In the genomic region with DNA sequence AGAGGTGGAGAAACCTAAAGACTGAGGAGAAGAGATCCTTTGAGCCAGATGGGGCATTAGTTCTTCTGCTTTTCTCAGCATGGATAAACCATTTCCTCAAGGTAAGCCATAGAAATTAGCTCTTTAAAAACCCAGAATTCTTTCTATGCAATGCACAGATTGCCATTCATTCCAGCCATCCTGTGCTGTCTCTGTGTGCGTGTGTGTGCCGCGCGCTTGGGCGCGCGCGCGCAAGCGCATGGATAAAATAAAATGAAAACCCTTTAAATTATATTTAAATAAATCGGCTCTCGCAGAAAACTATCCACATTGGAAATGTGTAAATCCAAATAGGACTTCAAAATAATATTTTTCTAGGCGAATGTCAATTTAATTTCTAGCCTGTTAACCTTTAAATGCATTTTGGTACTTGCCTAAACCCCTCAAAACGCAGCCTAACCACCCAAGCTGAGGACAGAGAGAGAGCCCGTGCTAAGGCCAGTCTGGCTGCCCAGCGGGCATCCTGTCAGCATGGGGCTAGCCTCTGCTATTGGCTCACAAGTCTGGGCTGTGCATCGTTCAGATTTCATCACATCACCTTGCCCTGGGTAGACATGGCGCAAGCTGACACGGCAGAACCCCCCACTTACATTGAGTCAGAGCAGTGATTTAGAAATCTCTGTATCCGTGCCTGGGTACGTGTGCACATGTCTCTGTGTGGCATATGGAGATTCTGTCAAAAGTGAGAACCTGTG, we compare ENCODE assay signal across 8 cellular contexts.
DNase-seq lines count a peak whose midpoint lies in the region; ATAC-seq and TF ChIP-seq lines count a peak whose summit lies in the region.

No MANE protein-coding gene starts in this region.

- peaks cover 70% of the 10 kb centered on the region for H3K9me3 Mint-ChIP-seq in GM23338

- TF ChIP-seq CTCF in GM23338 (conservative IDR thresholded peaks at IDR 0.05; ENCODE audit: low read depth in 2 of 2): no peak
- TF ChIP-seq CTCF in WERI-Rb-1 (IDR thresholded peaks at IDR 0.05; ENCODE audit: low read depth, low read length): no peak
- no peak for TF ChIP-seq CTCF in BE2C (IDR thresholded peaks at IDR 0.05; ENCODE audit: low read depth, low read length)

- peak overlapping the region; percentile 70; the same call in 1 of the 2 replicates for H2AFZ ChIP-seq in GM23338

- H3K27me3 ChIP-seq in GM23338 (ENCODE audit: insufficient read depth) (no peaks in the 10 kb centered on the region), WERI-Rb-1 (ENCODE audit: insufficient read depth, low read depth, severe bottlenecking) (no peaks in the 10 kb centered on the region), BE2C (no peaks in the 10 kb centered on the region)

- no peaks in the 10 kb centered on the region for H3K9me2 ChIP-seq in GM23338 (ENCODE audit: insufficient read depth)

- H3K4me3 Mint-ChIP-seq in GM23338: peak overlapping the region; percentile 85

- no peak overlapping the region for H3K27ac ChIP-seq in GM23338 (ENCODE audit: low read depth)
- peak overlapping the region; percentile 45 for H3K27ac ChIP-seq in WERI-Rb-1

- 0 out of 2 replicates have a peak, but pooled peaks cover 6% of the 10 kb centered on the region for H3K36me3 ChIP-seq in GM23338 (ENCODE audit: insufficient read depth)
- no peaks in the 10 kb centered on the region for H3K36me3 ChIP-seq in WERI-Rb-1
- no peaks in the 10 kb centered on the region for H3K36me3 ChIP-seq in BE2C

- H3K36me3 Mint-ChIP-seq in GM23338 (ENCODE audit: low read depth): 0 out of 3 replicates have a peak, but pooled peaks cover 3% of the 10 kb centered on the region

- H4K20me1 ChIP-seq in GM23338 (replicated peaks; ENCODE audit: insufficient read depth): no peaks in the 10 kb centered on the region

- peak overlapping the region; percentile 79 for H3K4me2 ChIP-seq in GM23338

- H3K4me3 ChIP-seq in GM23338: peak overlapping the region; percentile 64
- peak overlapping the region; percentile 64 for H3K4me3 ChIP-seq in WERI-Rb-1 (ENCODE audit: low read depth, low read length)
- peak overlapping the region; percentile 57 for H3K4me3 ChIP-seq in skeletal muscle cell (ENCODE audit: low read depth, low read length)
- H3K4me3 ChIP-seq in BE2C (ENCODE audit: low read depth, low read length): no peak overlapping the region

- no peaks in the 10 kb centered on the region for H3F3A ChIP-seq in GM23338 (replicated peaks; ENCODE audit: low read depth)

- peaks cover 31% of the 10 kb centered on the region; the same call in 2 of the 3 replicates for H3K4me1 Mint-ChIP-seq in GM23338

- H3K27me3 Mint-ChIP-seq in GM23338 (ENCODE audit: insufficient read depth, low read depth, poor library complexity): peaks cover 3% of the 10 kb centered on the region

- DNase-seq in GM23338 (ENCODE audit: low spot score): no peak
- DNase-seq in WERI-Rb-1: peak; percentile 13
- DNase-seq in glomerular visceral epithelial cell (ENCODE audit: extremely low spot score): peak; percentile 3
- peak; percentile 66 for DNase-seq in skeletal muscle cell (ENCODE audit: low read depth)
- DNase-seq in BE2C: no peak
- no peak for DNase-seq in globus pallidus (ENCODE audit: low spot score)
- no peak for DNase-seq in SHP77 (lab: John Stamatoyannopoulos, UW)

- peak; percentile 38 for ATAC-seq in GM23338
- ATAC-seq in HG02973 (IDR thresholded peaks at IDR 0.05; ENCODE audit: unreplicated experiment): no peak

- H3K27ac Mint-ChIP-seq in GM23338: no peak overlapping the region

- H3K4me1 ChIP-seq in GM23338 (ENCODE audit: insufficient read depth): peaks cover 35% of the 10 kb centered on the region
- H3K4me1 ChIP-seq in BE2C: no peaks in the 10 kb centered on the region

- no peaks in the 10 kb centered on the region for H3K79me2 ChIP-seq in GM23338 (replicated peaks; ENCODE audit: insufficient read depth)

- no peaks in the 10 kb centered on the region for H3K9me3 ChIP-seq in WERI-Rb-1 (ENCODE audit: severe bottlenecking)
- H3K9me3 ChIP-seq in BE2C: no peaks in the 10 kb centered on the region

TF ChIP-seq in GM23338, 12 proteins besides CTCF, POLR2A, EP300 and RAD21:
- TF ChIP-seq, protein P1, sequence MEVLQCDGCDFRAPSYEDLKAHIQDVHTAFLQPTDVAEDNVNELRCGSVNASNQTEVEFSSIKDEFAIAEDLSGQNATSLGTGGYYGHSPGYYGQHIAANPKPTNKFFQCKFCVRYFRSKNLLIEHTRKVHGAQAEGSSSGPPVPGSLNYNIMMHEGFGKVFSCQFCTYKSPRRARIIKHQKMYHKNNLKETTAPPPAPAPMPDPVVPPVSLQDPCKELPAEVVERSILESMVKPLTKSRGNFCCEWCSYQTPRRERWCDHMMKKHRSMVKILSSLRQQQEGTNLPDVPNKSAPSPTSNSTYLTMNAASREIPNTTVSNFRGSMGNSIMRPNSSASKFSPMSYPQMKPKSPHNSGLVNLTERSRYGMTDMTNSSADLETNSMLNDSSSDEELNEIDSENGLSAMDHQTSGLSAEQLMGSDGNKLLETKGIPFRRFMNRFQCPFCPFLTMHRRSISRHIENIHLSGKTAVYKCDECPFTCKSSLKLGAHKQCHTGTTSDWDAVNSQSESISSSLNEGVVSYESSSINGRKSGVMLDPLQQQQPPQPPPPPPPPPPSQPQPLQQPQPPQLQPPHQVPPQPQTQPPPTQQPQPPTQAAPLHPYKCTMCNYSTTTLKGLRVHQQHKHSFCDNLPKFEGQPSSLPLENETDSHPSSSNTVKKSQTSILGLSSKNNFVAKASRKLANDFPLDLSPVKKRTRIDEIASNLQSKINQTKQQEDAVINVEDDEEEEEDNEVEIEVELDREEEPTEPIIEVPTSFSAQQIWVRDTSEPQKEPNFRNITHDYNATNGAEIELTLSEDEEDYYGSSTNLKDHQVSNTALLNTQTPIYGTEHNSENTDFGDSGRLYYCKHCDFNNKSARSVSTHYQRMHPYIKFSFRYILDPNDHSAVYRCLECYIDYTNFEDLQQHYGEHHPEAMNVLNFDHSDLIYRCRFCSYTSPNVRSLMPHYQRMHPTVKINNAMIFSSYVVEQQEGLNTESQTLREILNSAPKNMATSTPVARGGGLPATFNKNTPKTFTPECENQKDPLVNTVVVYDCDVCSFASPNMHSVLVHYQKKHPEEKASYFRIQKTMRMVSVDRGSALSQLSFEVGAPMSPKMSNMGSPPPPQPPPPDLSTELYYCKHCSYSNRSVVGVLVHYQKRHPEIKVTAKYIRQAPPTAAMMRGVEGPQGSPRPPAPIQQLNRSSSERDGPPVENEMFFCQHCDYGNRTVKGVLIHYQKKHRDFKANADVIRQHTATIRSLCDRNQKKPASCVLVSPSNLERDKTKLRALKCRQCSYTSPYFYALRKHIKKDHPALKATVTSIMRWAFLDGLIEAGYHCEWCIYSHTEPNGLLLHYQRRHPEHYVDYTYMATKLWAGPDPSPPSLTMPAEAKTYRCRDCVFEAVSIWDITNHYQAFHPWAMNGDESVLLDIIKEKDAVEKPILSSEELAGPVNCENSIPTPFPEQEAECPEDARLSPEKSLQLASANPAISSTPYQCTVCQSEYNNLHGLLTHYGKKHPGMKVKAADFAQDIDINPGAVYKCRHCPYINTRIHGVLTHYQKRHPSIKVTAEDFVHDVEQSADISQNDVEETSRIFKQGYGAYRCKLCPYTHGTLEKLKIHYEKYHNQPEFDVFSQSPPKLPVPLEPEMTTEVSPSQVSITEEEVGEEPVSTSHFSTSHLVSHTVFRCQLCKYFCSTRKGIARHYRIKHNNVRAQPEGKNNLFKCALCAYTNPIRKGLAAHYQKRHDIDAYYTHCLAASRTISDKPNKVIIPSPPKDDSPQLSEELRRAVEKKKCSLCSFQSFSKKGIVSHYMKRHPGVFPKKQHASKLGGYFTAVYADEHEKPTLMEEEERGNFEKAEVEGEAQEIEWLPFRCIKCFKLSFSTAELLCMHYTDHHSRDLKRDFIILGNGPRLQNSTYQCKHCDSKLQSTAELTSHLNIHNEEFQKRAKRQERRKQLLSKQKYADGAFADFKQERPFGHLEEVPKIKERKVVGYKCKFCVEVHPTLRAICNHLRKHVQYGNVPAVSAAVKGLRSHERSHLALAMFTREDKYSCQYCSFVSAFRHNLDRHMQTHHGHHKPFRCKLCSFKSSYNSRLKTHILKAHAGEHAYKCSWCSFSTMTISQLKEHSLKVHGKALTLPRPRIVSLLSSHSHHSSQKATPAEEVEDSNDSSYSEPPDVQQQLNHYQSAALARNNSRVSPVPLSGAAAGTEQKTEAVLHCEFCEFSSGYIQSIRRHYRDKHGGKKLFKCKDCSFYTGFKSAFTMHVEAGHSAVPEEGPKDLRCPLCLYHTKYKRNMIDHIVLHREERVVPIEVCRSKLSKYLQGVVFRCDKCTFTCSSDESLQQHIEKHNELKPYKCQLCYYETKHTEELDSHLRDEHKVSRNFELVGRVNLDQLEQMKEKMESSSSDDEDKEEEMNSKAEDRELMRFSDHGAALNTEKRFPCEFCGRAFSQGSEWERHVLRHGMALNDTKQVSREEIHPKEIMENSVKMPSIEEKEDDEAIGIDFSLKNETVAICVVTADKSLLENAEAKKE (CRISPR knock-in tag; IDR thresholded peaks at IDR 0.05): no peak
- TF ChIP-seq JUNB (IDR thresholded peaks at IDR 0.05; ENCODE audit: unreplicated experiment): no peak
- no peak for TF ChIP-seq NANOG (IDR thresholded peaks at IDR 0.05; ENCODE audit: borderline replicate concordance)
- TF ChIP-seq ZNF331 (CRISPR knock-in tag; IDR thresholded peaks at IDR 0.05; ENCODE audit: low read depth): no peak
- TF ChIP-seq, protein P2, sequence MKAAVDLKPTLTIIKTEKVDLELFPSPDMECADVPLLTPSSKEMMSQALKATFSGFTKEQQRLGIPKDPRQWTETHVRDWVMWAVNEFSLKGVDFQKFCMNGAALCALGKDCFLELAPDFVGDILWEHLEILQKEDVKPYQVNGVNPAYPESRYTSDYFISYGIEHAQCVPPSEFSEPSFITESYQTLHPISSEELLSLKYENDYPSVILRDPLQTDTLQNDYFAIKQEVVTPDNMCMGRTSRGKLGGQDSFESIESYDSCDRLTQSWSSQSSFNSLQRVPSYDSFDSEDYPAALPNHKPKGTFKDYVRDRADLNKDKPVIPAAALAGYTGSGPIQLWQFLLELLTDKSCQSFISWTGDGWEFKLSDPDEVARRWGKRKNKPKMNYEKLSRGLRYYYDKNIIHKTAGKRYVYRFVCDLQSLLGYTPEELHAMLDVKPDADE (IDR thresholded peaks at IDR 0.05): no peak

Comparison
In these comparisons a context has a peak if more than half of its experiments do, and no peak if none do; other contexts are left out.
1. DNase-seq: peak in WERI-Rb-1 (single experiment), glomerular visceral epithelial cell (single experiment) and skeletal muscle cell (single experiment); none in GM23338 (single experiment), BE2C (single experiment), globus pallidus (single experiment) and SHP77 (0 of 2).